8 cellular contexts compared by ENCODE assay signal in genomic region chr19:42601811-42602443, GRCh38. TPM values are rescaled to one million over a fixed set of nuclear protein-coding genes. Genes with fewer than 3 reads are reported as not detected.
A peak's percentile ranks its signal among the peaks of the same experiment; 100 is the strongest.
DNase-seq lines count a peak whose midpoint lies in the region; ATAC-seq lines count a peak whose summit lies in the region.

No MANE protein-coding gene starts in this region.

- H3K27ac Mint-ChIP-seq in T-helper 2 cell treated with Interferon-gamma antibody and Interleukin-4, amounts not matched to agents 5 μg/mL and 100 μg/mL, for 36 hours = no peak overlapping the region

- H3K36me3 ChIP-seq in neuronal stem cell (replicated peaks in 1 of 2; ENCODE audit: control insufficient read depth in 2 of 2, insufficient read depth in 2 of 2, low read length in 2 of 2) = no peaks in the 10 kb centered on the region

- no peaks in the 10 kb centered on the region for H3K4me1 ChIP-seq in neuronal stem cell (ENCODE audit: control insufficient read depth in 2 of 2, insufficient read depth in 1 of 2, low read depth in 1 of 2, low read length in 2 of 2)

- peaks cover 7% of the 10 kb centered on the region for H3K27me3 Mint-ChIP-seq in T-helper 2 cell treated with Interferon-gamma antibody and Interleukin-4, amounts not matched to agents 5 μg/mL and 100 μg/mL, for 36 hours (ENCODE audit: low read depth)

- H3K4me3 ChIP-seq in neuronal stem cell (ENCODE audit: low read length in 2 of 2) = peak overlapping the region in 1 of 2 donors; percentile 18

- intact Hi-C loops in sciatic nerve (cut with DNase I) = no loop called here

- no peak overlapping the region for H2BK12ac ChIP-seq in neuronal stem cell (ENCODE audit: low read length)

- no peaks in the 10 kb centered on the region for H3K79me1 ChIP-seq in neuronal stem cell (ENCODE audit: low read depth, low read length)

- no peak overlapping the region for H3K4me3 Mint-ChIP-seq in T-helper 2 cell treated with Interferon-gamma antibody and Interleukin-4, amounts not matched to agents 5 μg/mL and 100 μg/mL, for 36 hours

- H3K9ac ChIP-seq in neuronal stem cell (ENCODE audit: low read depth, low read length, poor library complexity) = no peak overlapping the region

- no peak overlapping the region for H3K14ac ChIP-seq in neuronal stem cell (ENCODE audit: low read length)

- no peak overlapping the region for H2BK120ac ChIP-seq in neuronal stem cell (ENCODE audit: low read depth, low read length)

- H4K8ac ChIP-seq in neuronal stem cell (ENCODE audit: low read depth, low read length) = no peak overlapping the region

- no peak overlapping the region for H2AFZ ChIP-seq in neuronal stem cell (ENCODE audit: low read length)

- H2BK5ac ChIP-seq in neuronal stem cell (ENCODE audit: low read length) = no peak overlapping the region

- no peak overlapping the region for H4K91ac ChIP-seq in neuronal stem cell (ENCODE audit: low read depth, low read length, poor library complexity)

- H3K18ac ChIP-seq in neuronal stem cell (ENCODE audit: low read length) = no peak overlapping the region

- no peak overlapping the region for H3K27ac ChIP-seq in neuronal stem cell (replicated peaks; ENCODE audit: low read length)

- DNase-seq in AML-193 (lab: John Stamatoyannopoulos, UW) (peak; percentile 31 to 49), HCEC 1CT (peak; percentile 26), glomerular endothelial cell (ENCODE audit: extremely low read depth, low read depth, low spot score) (peak; percentile 3), sciatic nerve (ENCODE audit: low spot score) (no peak), neuronal stem cell (ENCODE audit: low spot score) (no peak)
- DNase-seq in T-helper 2 cell treated with Interferon-gamma antibody and Interleukin-4, amounts not matched to agents 5 μg/mL and 100 μg/mL, for 36 hours (ENCODE audit: low spot score) = peak; percentile 29

- no peak overlapping the region for H2AK5ac ChIP-seq in neuronal stem cell (ENCODE audit: low read depth, low read length)

- no CpG with 5 or more reads among the region's 5 CpGs for WGBS in neuronal stem cell (ENCODE audit: extremely low coverage in 2 of 2, insufficient read length in 2 of 2, insufficient replicate concordance in 1 of 2), 2 donors

- H3K4ac ChIP-seq in neuronal stem cell (ENCODE audit: low read length) = no peak overlapping the region

- no peak overlapping the region for H3K4me2 ChIP-seq in neuronal stem cell (ENCODE audit: insufficient read depth, low read length, poor library complexity, severe bottlenecking)

- no peaks in the 10 kb centered on the region for H3K36me3 Mint-ChIP-seq in T-helper 2 cell treated with Interferon-gamma antibody and Interleukin-4, amounts not matched to agents 5 μg/mL and 100 μg/mL, for 36 hours (ENCODE audit: low read depth)

- H3K27me3 ChIP-seq in neuronal stem cell (ENCODE audit: control insufficient read depth in 3 of 3, insufficient read depth in 3 of 3, low read depth in 1 of 3, low read length in 3 of 3) = no peaks in the 10 kb centered on the region

- H3K4me1 Mint-ChIP-seq in T-helper 2 cell treated with Interferon-gamma antibody and Interleukin-4, amounts not matched to agents 5 μg/mL and 100 μg/mL, for 36 hours (ENCODE audit: low read depth) = no peaks in the 10 kb centered on the region

- no peaks in the 10 kb centered on the region for H3K9me3 Mint-ChIP-seq in T-helper 2 cell treated with Interferon-gamma antibody and Interleukin-4, amounts not matched to agents 5 μg/mL and 100 μg/mL, for 36 hours

- H2BK15ac ChIP-seq in neuronal stem cell (ENCODE audit: low read length) = no peak overlapping the region

- peaks cover 0 to 11% of the 10 kb centered on the region in 2 donors for H3K9me3 ChIP-seq in neuronal stem cell (replicated peaks in 1 of 2; ENCODE audit: control insufficient read depth in 2 of 2, insufficient read depth in 1 of 2, low read depth in 1 of 2, low read length in 2 of 2)

- no peak overlapping the region for H3K23ac ChIP-seq in neuronal stem cell (ENCODE audit: low read depth, low read length, poor library complexity)

- ATAC-seq in sciatic nerve (no peak), HG02973 (IDR thresholded peaks at IDR 0.05; ENCODE audit: unreplicated experiment) (no peak), GM19467 (IDR thresholded peaks at IDR 0.05; ENCODE audit: unreplicated experiment) (no peak)

RNA-seq across cellular contexts. Expression of gene CEACAM8, which starts 7.2 kb away (rescaled TPM):
- total RNA-seq in glomerular endothelial cell (not detected in 2 replicates), sciatic nerve (1.3 TPM)
- not detected for polyA plus RNA-seq in neuronal stem cell (2013, experiment 1 of 2)
- not detected for polyA plus RNA-seq in neuronal stem cell (2013, experiment 2 of 2)

Comparison
In these comparisons a context has a peak if more than half of its experiments do, and no peak if none do; other contexts are left out.
1. DNase-seq: peak in AML-193 (2 of 2), HCEC 1CT (single experiment), T-helper 2 cell treated with Interferon-gamma antibody and Interleukin-4, amounts not matched to agents 5 μg/mL and 100 μg/mL, for 36 hours (single experiment) and glomerular endothelial cell (single experiment); none in sciatic nerve (single experiment) and neuronal stem cell (single experiment).